1 cellular context compared by ENCODE assay signal in the genomic region with DNA sequence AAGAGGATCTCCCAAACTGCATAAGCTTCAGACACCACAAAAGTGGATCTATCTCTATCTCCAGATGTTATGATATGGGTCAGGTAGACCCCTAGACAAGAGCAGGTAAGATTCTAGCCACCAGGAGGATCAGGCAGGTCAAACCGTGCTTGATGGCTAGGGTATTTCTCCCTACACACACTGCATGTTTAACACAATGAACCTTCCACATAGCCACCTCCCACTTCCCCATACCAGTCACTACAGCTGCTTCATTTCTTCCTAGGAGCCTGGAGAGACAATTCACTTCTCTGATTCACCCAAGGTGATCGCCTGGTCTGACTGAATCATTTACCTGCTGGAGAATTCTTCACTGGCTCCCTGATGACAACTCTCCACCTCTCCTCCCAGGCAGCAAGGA.
TF ChIP-seq lines count a peak whose summit lies in the region.

No MANE protein-coding gene starts in this region.

TF ChIP-seq in GM23338, 12 proteins besides CTCF, POLR2A, EP300 and RAD21 (continued from another document):
- TF ChIP-seq ZNF462 (CRISPR knock-in tag; IDR thresholded peaks at IDR 0.05): no peak
- no peak for TF ChIP-seq REST (IDR thresholded peaks at IDR 0.05; ENCODE audit: unreplicated experiment)
- TF ChIP-seq EZH2 (IDR thresholded peaks at IDR 0.05; ENCODE audit: low read depth, unreplicated experiment): no peak
